In the genomic region with DNA sequence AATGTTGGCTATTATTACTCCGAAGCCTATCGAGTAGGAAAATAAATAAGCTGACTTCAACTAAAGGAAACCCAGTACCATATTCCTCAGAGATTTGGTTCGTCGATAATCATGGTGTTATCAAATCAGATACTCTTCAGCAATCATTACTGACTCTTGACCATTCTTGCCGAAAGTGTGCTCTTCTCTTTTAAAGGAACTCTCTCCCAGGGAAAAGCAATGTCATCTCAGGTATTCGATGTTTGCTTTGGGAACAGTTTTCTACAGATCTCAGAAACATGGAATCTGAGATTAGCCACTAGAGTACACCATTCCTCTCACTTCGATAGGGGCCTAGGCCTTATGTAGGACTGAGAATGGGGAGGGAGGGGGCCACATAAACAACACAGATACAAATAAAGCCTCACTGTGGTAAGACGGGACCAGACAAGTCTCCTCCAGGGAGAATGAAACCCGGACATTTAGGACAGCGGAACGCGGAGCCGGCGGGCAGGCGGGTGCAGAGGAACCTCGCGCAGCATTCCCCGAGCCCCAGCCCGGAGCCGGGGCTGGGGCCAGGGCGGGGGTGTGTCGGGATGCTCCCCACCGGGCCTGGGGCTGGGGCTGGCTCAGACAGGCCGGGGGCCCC, we compare ENCODE assay signal across 1 cellular context.
TF ChIP-seq lines count a peak whose summit lies in the region.

No MANE protein-coding gene starts in this region.

TF ChIP-seq in HEK293, 187 proteins besides CTCF, POLR2A, EP300 and RAD21 (continued from another document):
- TF ChIP-seq PRDM10 (tag by site-specific recombination; IDR thresholded peaks at IDR 0.05) (peak; percentile 79), REST (tag by site-specific recombination; IDR thresholded peaks at IDR 0.05) (no peak), ZNF416 (tag by site-specific recombination; IDR thresholded peaks at IDR 0.05) (no peak), ZNF837 (tag by site-specific recombination; IDR thresholded peaks at IDR 0.05) (no peak), HOXD13 (CRISPR knock-in tag; IDR thresholded peaks at IDR 0.05; ENCODE audit: borderline replicate concordance) (no peak), SALL2 (tag by site-specific recombination; IDR thresholded peaks at IDR 0.05; ENCODE audit: borderline replicate concordance) (no peak), ZBTB17 (tag by site-specific recombination; IDR thresholded peaks at IDR 0.05) (peak; percentile 64)
- TF ChIP-seq, protein P1, sequence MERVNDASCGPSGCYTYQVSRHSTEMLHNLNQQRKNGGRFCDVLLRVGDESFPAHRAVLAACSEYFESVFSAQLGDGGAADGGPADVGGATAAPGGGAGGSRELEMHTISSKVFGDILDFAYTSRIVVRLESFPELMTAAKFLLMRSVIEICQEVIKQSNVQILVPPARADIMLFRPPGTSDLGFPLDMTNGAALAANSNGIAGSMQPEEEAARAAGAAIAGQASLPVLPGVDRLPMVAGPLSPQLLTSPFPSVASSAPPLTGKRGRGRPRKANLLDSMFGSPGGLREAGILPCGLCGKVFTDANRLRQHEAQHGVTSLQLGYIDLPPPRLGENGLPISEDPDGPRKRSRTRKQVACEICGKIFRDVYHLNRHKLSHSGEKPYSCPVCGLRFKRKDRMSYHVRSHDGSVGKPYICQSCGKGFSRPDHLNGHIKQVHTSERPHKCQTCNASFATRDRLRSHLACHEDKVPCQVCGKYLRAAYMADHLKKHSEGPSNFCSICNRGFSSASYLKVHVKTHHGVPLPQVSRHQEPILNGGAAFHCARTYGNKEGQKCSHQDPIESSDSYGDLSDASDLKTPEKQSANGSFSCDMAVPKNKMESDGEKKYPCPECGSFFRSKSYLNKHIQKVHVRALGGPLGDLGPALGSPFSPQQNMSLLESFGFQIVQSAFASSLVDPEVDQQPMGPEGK (tag by site-specific recombination; IDR thresholded peaks at IDR 0.05), result peak; percentile 41; the same call in 1 of the 2 replicates
- TF ChIP-seq, protein P2, sequence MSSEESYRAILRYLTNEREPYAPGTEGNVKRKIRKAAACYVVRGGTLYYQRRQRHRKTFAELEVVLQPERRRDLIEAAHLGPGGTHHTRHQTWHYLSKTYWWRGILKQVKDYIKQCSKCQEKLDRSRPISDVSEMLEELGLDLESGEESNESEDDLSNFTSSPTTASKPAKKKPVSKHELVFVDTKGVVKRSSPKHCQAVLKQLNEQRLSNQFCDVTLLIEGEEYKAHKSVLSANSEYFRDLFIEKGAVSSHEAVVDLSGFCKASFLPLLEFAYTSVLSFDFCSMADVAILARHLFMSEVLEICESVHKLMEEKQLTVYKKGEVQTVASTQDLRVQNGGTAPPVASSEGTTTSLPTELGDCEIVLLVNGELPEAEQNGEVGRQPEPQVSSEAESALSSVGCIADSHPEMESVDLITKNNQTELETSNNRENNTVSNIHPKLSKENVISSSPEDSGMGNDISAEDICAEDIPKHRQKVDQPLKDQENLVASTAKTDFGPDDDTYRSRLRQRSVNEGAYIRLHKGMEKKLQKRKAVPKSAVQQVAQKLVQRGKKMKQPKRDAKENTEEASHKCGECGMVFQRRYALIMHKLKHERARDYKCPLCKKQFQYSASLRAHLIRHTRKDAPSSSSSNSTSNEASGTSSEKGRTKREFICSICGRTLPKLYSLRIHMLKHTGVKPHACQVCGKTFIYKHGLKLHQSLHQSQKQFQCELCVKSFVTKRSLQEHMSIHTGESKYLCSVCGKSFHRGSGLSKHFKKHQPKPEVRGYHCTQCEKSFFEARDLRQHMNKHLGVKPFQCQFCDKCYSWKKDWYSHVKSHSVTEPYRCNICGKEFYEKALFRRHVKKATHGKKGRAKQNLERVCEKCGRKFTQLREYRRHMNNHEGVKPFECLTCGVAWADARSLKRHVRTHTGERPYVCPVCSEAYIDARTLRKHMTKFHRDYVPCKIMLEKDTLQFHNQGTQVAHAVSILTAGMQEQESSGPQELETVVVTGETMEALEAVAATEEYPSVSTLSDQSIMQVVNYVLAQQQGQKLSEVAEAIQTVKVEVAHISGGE (tag by site-specific recombination; conservative IDR thresholded peaks at IDR 0.05; ENCODE audit: low read depth), result peak; percentile 91
TF ChIP-seq in HEK293: peak in this region for 8.
